17 cellular contexts compared by ENCODE assay signal in genomic region chr21:35424122-35424521, GRCh38.
DNase-seq lines count a peak whose midpoint lies in the region; ATAC-seq, FAIRE-seq and TF ChIP-seq lines count a peak whose summit lies in the region.
"Had no signal": no experiment of that assay in that cellular context is flagged by ENCODE, and none has a peak within 500 bp of the region (broad histone marks: within the 10 kb centered on the region; RNA-seq: fewer than 3 reads in every experiment).

No MANE protein-coding gene starts in this region.

- no peaks in the 10 kb centered on the region for H3K27me3 Mint-ChIP-seq in chondrocyte (ENCODE audit: low read depth)

- DNase-seq in Right ventricle myocardium inferior (ENCODE audit: missing footprints) (no peak), right cardiac atrium (no peak), chondrocyte (ENCODE audit: low spot score) (no peak), psoas muscle (no peak), NCI-H1694 treated with DMSO at 0.1 percent for 48 hours (lab: John Stamatoyannopoulos, UW) (no peak), frontal cortex (ENCODE audit: low spot score in 2 of 2) (no peak)
- DNase-seq: CD4-positive, CD25-positive, alpha-beta regulatory T cell; DMS53; GF-D8 had no signal

- H3K27ac ChIP-seq in right cardiac atrium (ENCODE audit: low read length) (no peak overlapping the region), ACC112 (ENCODE audit: low read depth, low read length) (peak overlapping the region; percentile 70), psoas muscle (peak overlapping the region; percentile 33)
- H3K27ac ChIP-seq: 22Rv1; BLaER1 treated with 17β-estradiol and CSF1 and Interleukin-3, amounts not matched to agents 10 nM and 100 nM; HL-60 had no signal

- intact Hi-C loops in Right ventricle myocardium inferior (cut with DNase I) (no loop called here), right cardiac atrium (cut with DNase I) (no loop called here), psoas muscle (cut with DNase I) (no loop called here)

- H3K36me3 ChIP-seq in ACC112 (ENCODE audit: insufficient read depth, low read length) = no peaks in the 10 kb centered on the region
- no peaks in the 10 kb centered on the region for H3K36me3 ChIP-seq in psoas muscle (ENCODE audit: insufficient read depth in 1 of 2, low read depth in 1 of 2)

- H3K9me3 ChIP-seq in right cardiac atrium (ENCODE audit: control insufficient read depth, low read length) = no peaks in the 10 kb centered on the region
- no peaks in the 10 kb centered on the region for H3K9me3 ChIP-seq in psoas muscle

- TF ChIP-seq CTCF in chondrocyte (IDR thresholded peaks at IDR 0.05) (no peak), psoas muscle (IDR thresholded peaks at IDR 0.05) (no peak)

- no peak for FAIRE-seq in frontal cortex (lab: Jason Lieb, UNC)
- FAIRE-seq: GM19239, H54 had no signal

- H3K4me1 ChIP-seq in right cardiac atrium (ENCODE audit: control insufficient read depth, insufficient read depth, low read length) = no peaks in the 10 kb centered on the region
- H3K4me1 ChIP-seq in ACC112 (ENCODE audit: control insufficient read depth, insufficient read depth, low read length, unreplicated experiment) = peaks cover 22% of the 10 kb centered on the region
- no peaks in the 10 kb centered on the region for H3K4me1 ChIP-seq in psoas muscle

- no peaks in the 10 kb centered on the region for H3K27me3 ChIP-seq in right cardiac atrium (ENCODE audit: control insufficient read depth, insufficient read depth)
- no peaks in the 10 kb centered on the region for H3K27me3 ChIP-seq in ACC112 (ENCODE audit: insufficient read depth, low read length)
- H3K27me3 ChIP-seq in psoas muscle (ENCODE audit: insufficient read depth in 3 of 3, low read length in 2 of 3) = no peaks in the 10 kb centered on the region
- H3K27me3 ChIP-seq: BLaER1 treated with 17β-estradiol and CSF1 and Interleukin-3, amounts not matched to agents 10 nM and 100 nM had no signal

- 73% methylated on average over 3 of the region's 3 CpGs for whole genome bisulfite sequencing in right cardiac atrium
- WGBS in psoas muscle, 3 donors = 76 to 86% (median 78%) methylated on average over 3 of the region's 3 CpGs

- H3K9me3 Mint-ChIP-seq in chondrocyte (ENCODE audit: low read depth) = peaks cover 19% of the 10 kb centered on the region

- H3K36me3 Mint-ChIP-seq in chondrocyte (ENCODE audit: low read depth) = no peaks in the 10 kb centered on the region

- no peaks in the 10 kb centered on the region for H3K79me2 ChIP-seq in ACC112 (ENCODE audit: control insufficient read depth, insufficient read depth, low read length, unreplicated experiment)

- H3K4me1 Mint-ChIP-seq in chondrocyte (ENCODE audit: low read depth) = peaks cover 39% of the 10 kb centered on the region

- peak overlapping the region; percentile 27 for H3K27ac Mint-ChIP-seq in chondrocyte (ENCODE audit: unreplicated experiment)
- H3K27ac Mint-ChIP-seq: CD4-positive, CD25-positive, alpha-beta regulatory T cell had no signal

- ATAC-seq in Right ventricle myocardium inferior = peak; percentile 46
- no peak for ATAC-seq in right cardiac atrium
- ATAC-seq in psoas muscle = peak in 1 of 4 donors; percentile 47
- no peak for ATAC-seq in GM19455 (IDR thresholded peaks at IDR 0.05; ENCODE audit: unreplicated experiment)
- ATAC-seq: HCT116 had no signal

- no peak overlapping the region for H3K4me3 Mint-ChIP-seq in chondrocyte (ENCODE audit: unreplicated experiment)
- H3K4me3 Mint-ChIP-seq: CD4-positive, CD25-positive, alpha-beta regulatory T cell had no signal

- H3K4me3 ChIP-seq in right cardiac atrium (ENCODE audit: low read length) (no peak overlapping the region), ACC112 (ENCODE audit: low read depth, low read length) (no peak overlapping the region), psoas muscle (no peak overlapping the region)
- H3K4me3 ChIP-seq: BLaER1 treated with 17β-estradiol and CSF1 and Interleukin-3, amounts not matched to agents 10 nM and 100 nM had no signal

- H2AFZ ChIP-seq in ACC112 (ENCODE audit: low read length, unreplicated experiment) = no peak overlapping the region
